Comparison of ENCODE assay signal across 9 cellular contexts in genomic region chr7:142797342-142797798, GRCh38. TPM values are rescaled to one million over a fixed set of nuclear protein-coding genes. Genes with fewer than 3 reads are reported as not detected.
DNase-seq lines count a peak whose midpoint lies in the region; ATAC-seq and TF ChIP-seq lines count a peak whose summit lies in the region.
"Had no signal": no experiment of that assay in that cellular context is flagged by ENCODE, and none has a peak within 500 bp of the region (broad histone marks: within the 10 kb centered on the region; RNA-seq: fewer than 3 reads in every experiment).

No MANE protein-coding gene starts in this region.

- H3K4me1 Mint-ChIP-seq in activated CD8-positive, alpha-beta memory T cell treated with anti-CD3 and anti-CD28 coated beads, Interleukin-2, amount 10 ng/mL, durations not matched to agents 7 days and 5 days: peaks cover 71% of the 10 kb centered on the region
- H3K4me1 Mint-ChIP-seq in neural progenitor cell: peaks cover 20% of the 10 kb centered on the region

- peaks cover 99% of the 10 kb centered on the region for H3K27me3 ChIP-seq in HUES6 (ENCODE audit: control insufficient read depth, insufficient read depth, low read length)
- no peaks in the 10 kb centered on the region for H3K27me3 ChIP-seq in effector memory CD4-positive, alpha-beta T cell (replicated peaks; ENCODE audit: control insufficient read depth, insufficient read depth, low read length, poor library complexity, severe bottlenecking)
- H3K27me3 ChIP-seq in neural progenitor cell: peaks cover 70% of the 10 kb centered on the region

- no peaks in the 10 kb centered on the region for H3K9me3 ChIP-seq in HUES6 (ENCODE audit: control insufficient read depth, insufficient read depth, low read depth, low read length)
- H3K9me3 ChIP-seq in effector memory CD4-positive, alpha-beta T cell (ENCODE audit: control insufficient read depth, low read length): no peaks in the 10 kb centered on the region
- H3K9me3 ChIP-seq in neural progenitor cell (ENCODE audit: low read depth): no peaks in the 10 kb centered on the region

- DNase-seq in activated CD8-positive, alpha-beta memory T cell treated with anti-CD3 and anti-CD28 coated beads, Interleukin-2, amount 10 ng/mL, durations not matched to agents 7 days and 5 days: no peak
- DNase-seq in activated CD8-positive, alpha-beta memory T cell treated with anti-CD3 and anti-CD28 coated beads, Interleukin-2, amount 50 U/mL, for 4 hours: no peak
- no peak for DNase-seq in effector memory CD4-positive, alpha-beta T cell
- DNase-seq in neural progenitor cell (ENCODE audit: low spot score) (peak; percentile 31), HUDEP-2 (lab: John Stamatoyannopoulos, UW; ENCODE audit: unreplicated experiment in 76 of 76) (no peak), NCI-H1694 treated with DMSO at 0.1 percent for 48 hours (lab: John Stamatoyannopoulos, UW) (no peak), H4 (ENCODE audit: low spot score) (no peak)

- peaks cover 38% of the 10 kb centered on the region for H3K4me1 ChIP-seq in HUES6 (ENCODE audit: control insufficient read depth, insufficient read depth, low read length)
- peaks cover 57% of the 10 kb centered on the region for H3K4me1 ChIP-seq in effector memory CD4-positive, alpha-beta T cell (ENCODE audit: control insufficient read depth, insufficient read depth, low read length, poor library complexity, severe bottlenecking)
- peaks cover 16% of the 10 kb centered on the region for H3K4me1 ChIP-seq in neural progenitor cell

- peaks cover 74% of the 10 kb centered on the region for H3K36me3 Mint-ChIP-seq in activated CD8-positive, alpha-beta memory T cell treated with anti-CD3 and anti-CD28 coated beads, Interleukin-2, amount 10 ng/mL, durations not matched to agents 7 days and 5 days
- no peaks in the 10 kb centered on the region for H3K36me3 Mint-ChIP-seq in neural progenitor cell

- no peaks in the 10 kb centered on the region for H3K79me2 ChIP-seq in neural progenitor cell (ENCODE audit: low read depth)

- peak overlapping the region; percentile 87 for H2AFZ ChIP-seq in neural progenitor cell (replicated peaks)

- H3K4me3 Mint-ChIP-seq in activated CD8-positive, alpha-beta memory T cell treated with anti-CD3 and anti-CD28 coated beads, Interleukin-2, amount 10 ng/mL, durations not matched to agents 7 days and 5 days: peak overlapping the region; percentile 100
- peak overlapping the region; percentile 82 for H3K4me3 Mint-ChIP-seq in neural progenitor cell

- no peaks in the 10 kb centered on the region for H4K20me1 ChIP-seq in neural progenitor cell (ENCODE audit: low read depth)

- peak; percentile 21 for ATAC-seq in activated CD8-positive, alpha-beta memory T cell treated with anti-CD3 and anti-CD28 coated beads, Interleukin-2, amount 10 ng/mL, durations not matched to agents 7 days and 5 days

- H3K27ac Mint-ChIP-seq in activated CD8-positive, alpha-beta memory T cell treated with anti-CD3 and anti-CD28 coated beads, Interleukin-2, amount 10 ng/mL, durations not matched to agents 7 days and 5 days: peak overlapping the region; percentile 92
- H3K27ac Mint-ChIP-seq in neural progenitor cell: no peak overlapping the region

- H3K4me3 ChIP-seq in HUES6 (ENCODE audit: low read depth, low read length) (peak overlapping the region; percentile 75), neural progenitor cell (peak overlapping the region; percentile 57)
- peak overlapping the region; percentile 90 for H3K4me3 ChIP-seq in effector memory CD4-positive, alpha-beta T cell (ENCODE audit: insufficient read depth, low read depth, low read length, poor library complexity, severe bottlenecking)

- no peaks in the 10 kb centered on the region for H3K27me3 Mint-ChIP-seq in activated CD8-positive, alpha-beta memory T cell treated with anti-CD3 and anti-CD28 coated beads, Interleukin-2, amount 10 ng/mL, durations not matched to agents 7 days and 5 days
- H3K27me3 Mint-ChIP-seq in neural progenitor cell (ENCODE audit: insufficient read depth, low read depth): peaks cover 64% of the 10 kb centered on the region

- no peaks in the 10 kb centered on the region for H3F3A ChIP-seq in neural progenitor cell (ENCODE audit: low read depth)

- H3K9ac ChIP-seq in HUES6 (ENCODE audit: low read length) (peak overlapping the region; percentile 45), neural progenitor cell (no peak overlapping the region)

- no peak for TF ChIP-seq CTCF in neural progenitor cell (IDR thresholded peaks at IDR 0.05)

- CTCF ChIA-PET in activated CD8-positive, alpha-beta memory T cell treated with anti-CD3 and anti-CD28 coated beads, Interleukin-2, amount 10 ng/mL, durations not matched to agents 7 days and 5 days (lab: Charles Lee): interaction anchor here (0.9 to 7.0 kb wide), 6 partner anchors 8 to 410 kb away, joined by 3 to 127 read pairs (median 10); no protein-coding TSS in a partner anchor

- no peaks in the 10 kb centered on the region for H3K36me3 ChIP-seq in HUES6 (ENCODE audit: control insufficient read depth, insufficient read depth, low read length)
- H3K36me3 ChIP-seq in effector memory CD4-positive, alpha-beta T cell (ENCODE audit: control insufficient read depth, insufficient read depth, low read length): peaks cover 32% of the 10 kb centered on the region
- H3K36me3 ChIP-seq in neural progenitor cell: no peaks in the 10 kb centered on the region

- H3K27ac ChIP-seq in HUES6 (ENCODE audit: low read depth, low read length) (no peak overlapping the region), neural progenitor cell (no peak overlapping the region)
- peak overlapping the region; percentile 99 for H3K27ac ChIP-seq in effector memory CD4-positive, alpha-beta T cell (ENCODE audit: insufficient read depth, low read length, poor library complexity, severe bottlenecking)
- H3K27ac ChIP-seq: C4-2B had no signal

- no peaks in the 10 kb centered on the region for H3K9me3 Mint-ChIP-seq in activated CD8-positive, alpha-beta memory T cell treated with anti-CD3 and anti-CD28 coated beads, Interleukin-2, amount 10 ng/mL, durations not matched to agents 7 days and 5 days (ENCODE audit: low read depth)
- H3K9me3 Mint-ChIP-seq in neural progenitor cell: peaks cover 6% of the 10 kb centered on the region

- H3K4me2 ChIP-seq in neural progenitor cell: peak overlapping the region; percentile 92

RNA-seq across cellular contexts. Expression of gene PRSS2, which starts 26.6 kb away (rescaled TPM):
- total RNA-seq in activated CD8-positive, alpha-beta memory T cell treated with anti-CD3 and anti-CD28 coated beads, Interleukin-2, amount 10 ng/mL, durations not matched to agents 7 days and 5 days: not detected
- not detected in 2 replicates for total RNA-seq in neural progenitor cell (ENCODE audit: low replicate concordance)
- not detected in 2 replicates for total RNA-seq in H4 (2014; rRNA removed; shearing (Covaris generic))

RNA-seq across cellular contexts. Expression of gene PRSS1, which starts 48.1 kb away (rescaled TPM):
- total RNA-seq in activated CD8-positive, alpha-beta memory T cell treated with anti-CD3 and anti-CD28 coated beads, Interleukin-2, amount 10 ng/mL, durations not matched to agents 7 days and 5 days: not detected
- not detected in 2 replicates for total RNA-seq in neural progenitor cell (ENCODE audit: low replicate concordance)
- not detected in 2 replicates for total RNA-seq in H4 (2014; rRNA removed; shearing (Covaris generic))

RNA-seq across cellular contexts. Expression of gene EPHB6, which starts 57.5 kb away (rescaled TPM):
- total RNA-seq in activated CD8-positive, alpha-beta memory T cell treated with anti-CD3 and anti-CD28 coated beads, Interleukin-2, amount 10 ng/mL, durations not matched to agents 7 days and 5 days: 1 to 10 TPM; 5.1 to 7.5 TPM
- total RNA-seq in neural progenitor cell (ENCODE audit: low replicate concordance): 4.8 and 14.2 TPM in 2 replicates
- 0.35 and 1.7 TPM in 2 replicates for total RNA-seq in H4 (2014; rRNA removed; shearing (Covaris generic))
